1 cellular context compared by ENCODE assay signal in genomic region chr12:50734409-50735263, GRCh38.
TF ChIP-seq lines count a peak whose summit lies in the region.

No MANE protein-coding gene starts in this region.

TF ChIP-seq in HCT116, 20 proteins besides CTCF, POLR2A, EP300 and RAD21 (continued from another document):
- TF ChIP-seq, protein P1, sequence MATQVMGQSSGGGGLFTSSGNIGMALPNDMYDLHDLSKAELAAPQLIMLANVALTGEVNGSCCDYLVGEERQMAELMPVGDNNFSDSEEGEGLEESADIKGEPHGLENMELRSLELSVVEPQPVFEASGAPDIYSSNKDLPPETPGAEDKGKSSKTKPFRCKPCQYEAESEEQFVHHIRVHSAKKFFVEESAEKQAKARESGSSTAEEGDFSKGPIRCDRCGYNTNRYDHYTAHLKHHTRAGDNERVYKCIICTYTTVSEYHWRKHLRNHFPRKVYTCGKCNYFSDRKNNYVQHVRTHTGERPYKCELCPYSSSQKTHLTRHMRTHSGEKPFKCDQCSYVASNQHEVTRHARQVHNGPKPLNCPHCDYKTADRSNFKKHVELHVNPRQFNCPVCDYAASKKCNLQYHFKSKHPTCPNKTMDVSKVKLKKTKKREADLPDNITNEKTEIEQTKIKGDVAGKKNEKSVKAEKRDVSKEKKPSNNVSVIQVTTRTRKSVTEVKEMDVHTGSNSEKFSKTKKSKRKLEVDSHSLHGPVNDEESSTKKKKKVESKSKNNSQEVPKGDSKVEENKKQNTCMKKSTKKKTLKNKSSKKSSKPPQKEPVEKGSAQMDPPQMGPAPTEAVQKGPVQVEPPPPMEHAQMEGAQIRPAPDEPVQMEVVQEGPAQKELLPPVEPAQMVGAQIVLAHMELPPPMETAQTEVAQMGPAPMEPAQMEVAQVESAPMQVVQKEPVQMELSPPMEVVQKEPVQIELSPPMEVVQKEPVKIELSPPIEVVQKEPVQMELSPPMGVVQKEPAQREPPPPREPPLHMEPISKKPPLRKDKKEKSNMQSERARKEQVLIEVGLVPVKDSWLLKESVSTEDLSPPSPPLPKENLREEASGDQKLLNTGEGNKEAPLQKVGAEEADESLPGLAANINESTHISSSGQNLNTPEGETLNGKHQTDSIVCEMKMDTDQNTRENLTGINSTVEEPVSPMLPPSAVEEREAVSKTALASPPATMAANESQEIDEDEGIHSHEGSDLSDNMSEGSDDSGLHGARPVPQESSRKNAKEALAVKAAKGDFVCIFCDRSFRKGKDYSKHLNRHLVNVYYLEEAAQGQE (IDR thresholded peaks at IDR 0.05; ENCODE audit: low read depth), result no peak
- no peak for TF ChIP-seq SP1 (IDR thresholded peaks at IDR 0.05; ENCODE audit: low read depth)
- no peak for TF ChIP-seq CEBPB (IDR thresholded peaks at IDR 0.05; ENCODE audit: low read depth)
- no peak for TF ChIP-seq ELF1 (IDR thresholded peaks at IDR 0.05; ENCODE audit: borderline replicate concordance, low read depth)
- TF ChIP-seq, protein P2, sequence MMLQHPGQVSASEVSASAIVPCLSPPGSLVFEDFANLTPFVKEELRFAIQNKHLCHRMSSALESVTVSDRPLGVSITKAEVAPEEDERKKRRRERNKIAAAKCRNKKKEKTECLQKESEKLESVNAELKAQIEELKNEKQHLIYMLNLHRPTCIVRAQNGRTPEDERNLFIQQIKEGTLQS (IDR thresholded peaks at IDR 0.05), result no peak
- TF ChIP-seq SRF (IDR thresholded peaks at IDR 0.05; ENCODE audit: low read depth), result no peak
